Comparison of ENCODE assay signal across 34 cellular contexts in genomic region chr18:22424564-22424963, GRCh38. TPM values are rescaled to one million over a fixed set of nuclear protein-coding genes. Genes with fewer than 3 reads are reported as not detected.
"Had no signal": no experiment of that assay in that cellular context is flagged by ENCODE, and none has a peak within 500 bp of the region (broad histone marks: within the 10 kb centered on the region; RNA-seq: fewer than 3 reads in every experiment).

No MANE protein-coding gene starts in this region.

- DNase-seq: activated CD4-positive, alpha-beta T cell treated with anti-CD3 and anti-CD28 coated beads for 4 hours; activated CD4-positive, alpha-beta T cell treated with anti-CD3 and anti-CD28 coated beads, Interleukin-2, amount 50 U/mL, for 4 hours; activated naive CD4-positive, alpha-beta T cell; activated T-cell treated with anti-CD3 and anti-CD28 coated beads for 4 hours; activated T-cell treated with anti-CD3 and anti-CD28 coated beads, Interleukin-2, amount 50 U/mL, for 72 hours; anterior cingulate cortex; body of pancreas; colonic mucosa; dorsolateral prefrontal cortex; effector memory CD4-positive, alpha-beta T cell; gastrocnemius medialis; islet precursor cell; left cardiac atrium; mucosa of descending colon; posterior cingulate gyrus; stimulated activated CD4-positive, alpha-beta T cell treated with anti-CD3 and anti-CD28 coated beads, Interleukin-1b, Interleukin-23, amount 100 ng/mL, for 48 hours; stimulated activated CD4-positive, alpha-beta T cell treated with anti-CD3 and anti-CD28 coated beads, Interleukin-4, amount 100 ng/mL, for 4 hours; stimulated activated CD8-positive, alpha-beta memory T cell treated with anti-CD3 and anti-CD28 coated beads, Interleukin-4, amount 100 ng/mL, for 48 hours; stimulated activated naive CD8-positive, alpha-beta T cell treated with anti-CD3 and anti-CD28 coated beads, Interleukin-15, amount 100 ng/mL, for 72 hours; T-helper 1 cell; tibial artery had no signal

- ATAC-seq: activated naive CD4-positive, alpha-beta T cell treated with anti-CD3 and anti-CD28 coated beads, Interleukin-2, amount 50 U/mL, for 72 hours; activated T-cell treated with anti-CD3 and anti-CD28 coated beads, Interleukin-2, amount 50 U/mL, for 72 hours; body of pancreas; gastrocnemius medialis; mucosa of descending colon; natural killer cell treated with Interleukin-12 subunit alpha and Interleukin-12 subunit beta and Interleukin-15 and Interleukin-18, amount 100 ng/mL, for 72 hours; sciatic nerve; stimulated activated memory B cell treated with anti-CD40 and anti-IgM and Interleukin-4, amounts not matched to agents 10 μg/mL and 1 μg/mL and 100 μg/mL, for 72 hours; stimulated activated naive CD8-positive, alpha-beta T cell treated with anti-CD3 and anti-CD28 coated beads, Interleukin-15, amount 100 ng/mL, for 72 hours had no signal

- H3K9me3 ChIP-seq: body of pancreas, colonic mucosa, gastrocnemius medialis, mucosa of descending colon, suprapubic skin, tibial artery had no signal

- H3K27me3 ChIP-seq: body of pancreas, colonic mucosa, gastrocnemius medialis, hepatocyte, suprapubic skin, tibial artery had no signal

- H3K4me2 ChIP-seq: hepatocyte, smooth muscle cell had no signal

- H3K27ac ChIP-seq: colonic mucosa, dorsolateral prefrontal cortex, gastrocnemius medialis, hepatocyte, suprapubic skin, VCaP had no signal

- H3K4me1 ChIP-seq: colonic mucosa, suprapubic skin had no signal

- H3K4me3 ChIP-seq: body of pancreas, colonic mucosa, dorsolateral prefrontal cortex, gastrocnemius medialis, hepatocyte, lung, mucosa of descending colon, smooth muscle cell, suprapubic skin, tibial artery had no signal

- H2AFZ ChIP-seq: hepatocyte had no signal

- H3K36me3 ChIP-seq: colonic mucosa, gastrocnemius medialis, suprapubic skin, tibial artery had no signal

RNA-seq across cellular contexts. Expression of gene CTAGE1, which starts 6.8 kb away (rescaled TPM):
- total RNA-seq: activated naive CD4-positive, alpha-beta T cell treated with anti-CD3 and anti-CD28 coated beads, Interleukin-2, amount 50 U/mL, for 72 hours; activated T-cell treated with anti-CD3 and anti-CD28 coated beads, Interleukin-2, amount 50 U/mL, for 72 hours; body of pancreas; colonic mucosa; dorsolateral prefrontal cortex; epithelial cell of proximal tubule; gastrocnemius medialis; left cardiac atrium; mesenteric fat pad; mucosa of descending colon; natural killer cell treated with Interleukin-12 subunit alpha and Interleukin-12 subunit beta and Interleukin-15 and Interleukin-18, amount 100 ng/mL, for 72 hours; omental fat pad; sciatic nerve; smooth muscle cell; suprapubic skin; ureter had no signal
- polyA plus RNA-seq: hepatocyte, lung, smooth muscle cell had no signal
